Comparison of ENCODE assay signal across 8 cellular contexts in the genomic region with DNA sequence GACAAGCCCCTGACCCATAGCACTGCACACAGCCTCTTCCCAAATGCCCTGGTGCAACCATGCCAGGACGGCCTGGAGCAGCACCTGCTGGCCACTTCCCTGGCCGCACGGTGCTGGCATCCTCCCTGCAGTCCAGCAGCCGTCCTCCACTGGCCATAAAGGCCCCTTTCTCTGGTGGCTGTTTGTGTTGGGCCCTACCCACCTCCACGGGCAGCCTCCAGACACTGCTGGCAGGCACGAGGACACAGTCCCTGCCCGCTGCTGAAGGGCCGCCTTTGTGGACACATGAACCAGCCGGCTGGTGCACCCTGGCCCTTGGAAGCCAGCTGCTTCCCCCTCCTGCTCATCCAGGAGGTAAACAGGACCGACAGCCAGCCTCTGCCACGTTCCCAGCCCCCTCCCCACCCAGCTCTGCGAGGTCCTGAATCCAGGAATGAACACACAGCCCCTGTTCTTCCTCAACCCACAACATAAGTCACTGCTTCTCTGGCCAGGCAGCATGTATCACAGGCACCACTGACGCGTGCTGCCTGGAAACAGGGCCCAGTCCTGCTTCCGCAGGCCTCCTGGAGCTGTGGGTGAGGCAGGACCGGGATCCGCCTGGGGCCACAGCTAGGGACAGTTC. TPM values are rescaled to one million over a fixed set of nuclear protein-coding genes. Genes with fewer than 3 reads are reported as not detected.
DNase-seq lines count a peak whose midpoint lies in the region; ATAC-seq and TF ChIP-seq lines count a peak whose summit lies in the region.

No MANE protein-coding gene starts in this region.

- TF ChIP-seq CTCF in Panc1 (IDR thresholded peaks at IDR 0.05) (peak; percentile 92), endodermal cell (conservative IDR thresholded peaks at IDR 0.05) (peak; percentile 57), thoracic aorta (IDR thresholded peaks at IDR 0.05) (peak; percentile 70)

- CTCF ChIA-PET in Panc1 (lab: Charles Lee) = interaction anchor here (0.6 to 3.0 kb wide), 3 partner anchors 9 to 148 kb away, joined by 4 to 17 read pairs (median 5); no protein-coding TSS in a partner anchor

- in situ Hi-C loops in Panc1 (cut with HindIII; ENCODE audit: low pct_unique_long_range_greater_than_20kb, low sequenced_read_pairs) = no loop called here

- no peak overlapping the region for H3K27ac Mint-ChIP-seq in endodermal cell

- no TSS peak for BruUV-seq in Panc1 (replicated peaks; lab: Mats Ljungman, UMichigan)

- peaks cover 13% of the 10 kb centered on the region; the same call in 1 of the 2 replicates for H3K4me1 ChIP-seq in Panc1 (ENCODE audit: control insufficient read depth, insufficient read depth, low read length)
- H3K4me1 ChIP-seq in endodermal cell (ENCODE audit: control insufficient read depth, insufficient read depth, low read length) = peaks cover 11% of the 10 kb centered on the region
- H3K4me1 ChIP-seq in thoracic aorta (ENCODE audit: control insufficient read depth in 1 of 2, low read depth in 2 of 2) = peaks cover 0 to 34% of the 10 kb centered on the region in 2 donors

- H3K4me3 ChIP-seq in Panc1 (ENCODE audit: low read depth in 2 of 2, low read length in 2 of 2) (no peak overlapping the region), endodermal cell (ENCODE audit: low read length) (no peak overlapping the region), thoracic aorta (no peak overlapping the region)

- H3K9me3 ChIP-seq in Panc1 (ENCODE audit: control insufficient read depth, insufficient read depth, low read depth, low read length) (peaks cover 2% of the 10 kb centered on the region; the same call in 1 of the 2 replicates), endodermal cell (ENCODE audit: control insufficient read depth, low read length) (peaks cover 7% of the 10 kb centered on the region), thoracic aorta (no peaks in the 10 kb centered on the region)

- DNase-seq in Panc1 (ENCODE audit: low read depth, low spot score) (no peak), endodermal cell (no peak), lung microvascular endothelial cell (ENCODE audit: low read depth in 2 of 2) (peak; percentile 30 to 74), thoracic aorta (ENCODE audit: low spot score) (peak; percentile 56), KG1 (lab: John Stamatoyannopoulos, UW) (no peak), NCI-H526 (lab: John Stamatoyannopoulos, UW) (no peak), GM19240 (ENCODE audit: insufficient read length, low spot score) (no peak)

- no peaks in the 10 kb centered on the region for H3K27me3 Mint-ChIP-seq in endodermal cell (ENCODE audit: insufficient read depth)

- intact Hi-C loops in Panc1 (cut with micrococcal nuclease; ENCODE audit: unreplicated experiment) = loop anchor here (5.0 kb wide), 1 partner anchor 67 kb away; no protein-coding TSS in a partner anchor

- H3K36me3 Mint-ChIP-seq in endodermal cell (ENCODE audit: low read depth) = no peaks in the 10 kb centered on the region

- ATAC-seq in Panc1 (peak; percentile 86), thoracic aorta (ENCODE audit: insufficient number of reproducible peaks, low FRiP score, low read depth) (peak; percentile 72), HG03342 (IDR thresholded peaks at IDR 0.05; ENCODE audit: unreplicated experiment) (no peak)

- peak overlapping the region; percentile 73 for H3K27ac ChIP-seq in Panc1 (ENCODE audit: low read length)
- H3K27ac ChIP-seq in endodermal cell (ENCODE audit: low read depth, low read length) = peak overlapping the region; percentile 15
- peak overlapping the region; percentile 83 to 85 for H3K27ac ChIP-seq in thoracic aorta

- POLR2A ChIA-PET in Panc1 (lab: Charles Lee) = interaction anchor here (0.5 kb wide), 1 partner anchor 27 kb away, joined by 3 read pairs; no protein-coding TSS in a partner anchor

- H3K36me3 ChIP-seq in Panc1 (ENCODE audit: control insufficient read depth, insufficient read depth, low read length) = no peaks in the 10 kb centered on the region
- H3K36me3 ChIP-seq in endodermal cell (ENCODE audit: control insufficient read depth, insufficient read depth, low read length) = no peaks in the 10 kb centered on the region
- no peaks in the 10 kb centered on the region for H3K36me3 ChIP-seq in thoracic aorta

- H3K9ac ChIP-seq in endodermal cell (ENCODE audit: extremely low read depth, low read length, poor library complexity, severe bottlenecking) = no peak overlapping the region

- H3K27me3 ChIP-seq in Panc1 (ENCODE audit: control insufficient read depth, insufficient read depth, low read length) = no peaks in the 10 kb centered on the region
- no peaks in the 10 kb centered on the region for H3K27me3 ChIP-seq in endodermal cell (ENCODE audit: control insufficient read depth, insufficient read depth, low read length, poor library complexity, severe bottlenecking)
- no peaks in the 10 kb centered on the region for H3K27me3 ChIP-seq in thoracic aorta (replicated peaks; ENCODE audit: insufficient read depth)

- H3K4me3 Mint-ChIP-seq in endodermal cell = no peak overlapping the region

- peaks cover 28% of the 10 kb centered on the region for H3K4me1 Mint-ChIP-seq in endodermal cell

- peaks cover 2% of the 10 kb centered on the region for H3K9me3 Mint-ChIP-seq in endodermal cell

- 72 to 86% methylated on average over 9 to 17 of the region's 17 CpGs for WGBS in endodermal cell (ENCODE audit: insufficient coverage in 1 of 2, insufficient read length in 1 of 2), 2 experiments

RNA-seq across cellular contexts. Expression of a gene that starts 43.8 kb away (rescaled TPM):
- 4.8 TPM for total RNA-seq in Panc1 (2021; ENCODE audit: unreplicated experiment)
- polyA plus RNA-seq in Panc1 (2012; ENCODE audit: insufficient read length) = 4.2 TPM
- 1 to 10 TPM; 1.6 to 3.7 TPM for total RNA-seq in endodermal cell
- 2.2 TPM for polyA plus RNA-seq in endodermal cell (2013, experiment 1 of 2)
- polyA plus RNA-seq in endodermal cell (2013, experiment 2 of 2) = 3.2 TPM
- total RNA-seq in lung microvascular endothelial cell = 2.2 and 3.0 TPM in 2 replicates
- 10 to 100 TPM in 1 of 2 donors, 1 to 10 TPM in 1; 3.5 to 13.8 TPM for total RNA-seq in thoracic aorta

Comparison
In these comparisons a context has a peak if more than half of its experiments do, and no peak if none do; other contexts are left out.
1. DNase-seq: peak in lung microvascular endothelial cell (2 of 2) and thoracic aorta (single experiment); none in Panc1 (single experiment), endodermal cell (single experiment), KG1 (single experiment), NCI-H526 (0 of 2) and GM19240 (single experiment).
2. H3K27ac ChIP-seq: peak in every context shown above with its lines; median percentile 84 in thoracic aorta; 73 in Panc1; 15 in endodermal cell.
3. Peak in every context shown above with its lines, with median percentiles within 50 percentile points of each other: CTCF ChIP-seq.